Comparison of ENCODE assay signal across 8 cellular contexts in genomic region chr19:56637976-56638555, GRCh38. TPM values are rescaled to one million over a fixed set of nuclear protein-coding genes. Genes with fewer than 3 reads are reported as not detected.
A peak's percentile ranks its signal among the peaks of the same experiment; 100 is the strongest.
DNase-seq lines count a peak whose midpoint lies in the region; ATAC-seq and TF ChIP-seq lines count a peak whose summit lies in the region.

No MANE protein-coding gene starts in this region.

- H3K27ac ChIP-seq in brain microvascular endothelial cell (no peak overlapping the region), smooth muscle cell (ENCODE audit: low read depth) (no peak overlapping the region)

- no peaks in the 10 kb centered on the region for H3K9me3 ChIP-seq in smooth muscle cell (replicated peaks; ENCODE audit: low read depth)

- no peak for ATAC-seq in HG03442 (IDR thresholded peaks at IDR 0.05; ENCODE audit: unreplicated experiment)

- no peak overlapping the region for H3K9ac ChIP-seq in smooth muscle cell (ENCODE audit: low read depth)

- H2AFZ ChIP-seq in smooth muscle cell (ENCODE audit: low read depth): no peak overlapping the region

- H3K4me2 ChIP-seq in smooth muscle cell: no peak overlapping the region

- WGBS in smooth muscle cell (ENCODE audit: low lambda C conversion rate): 44% methylated on average over 21 of the region's 21 CpGs

- H3K4me3 ChIP-seq in brain microvascular endothelial cell (ENCODE audit: low read depth, low read length) (no peak overlapping the region), smooth muscle cell (no peak overlapping the region)

- H3K36me3 ChIP-seq in brain microvascular endothelial cell (replicated peaks) (no peaks in the 10 kb centered on the region), smooth muscle cell (ENCODE audit: low read depth) (no peaks in the 10 kb centered on the region)

- no peaks in the 10 kb centered on the region for H3K27me3 ChIP-seq in brain microvascular endothelial cell (replicated peaks)
- no peaks in the 10 kb centered on the region for H3K27me3 ChIP-seq in smooth muscle cell (ENCODE audit: low read depth)

- H3K79me2 ChIP-seq in smooth muscle cell (ENCODE audit: low read depth): no peaks in the 10 kb centered on the region

- H4K20me1 ChIP-seq in smooth muscle cell (ENCODE audit: low read depth): no peaks in the 10 kb centered on the region

- DNase-seq in GM04503 (ENCODE audit: low read depth) (peak; percentile 4), NOMO-1 (lab: John Stamatoyannopoulos, UW; ENCODE audit: unreplicated experiment in 2 of 2) (peak; percentile 47 to 51), brain microvascular endothelial cell (peak; percentile 83), inferior parietal cortex (ENCODE audit: extremely low spot score) (peak; percentile 65), smooth muscle cell (lab: John Stamatoyannopoulos, UW; ENCODE audit: unreplicated experiment) (no peak), NCI-H510A (lab: John Stamatoyannopoulos, UW) (no peak)
- peak; percentile 28 to 53 for DNase-seq in stimulated activated CD4-positive, alpha-beta T cell treated with anti-CD3 and anti-CD28 coated beads, Interleukin-2, amount 100 ng/mL, for 24 hours

- no peaks in the 10 kb centered on the region for H3K4me1 ChIP-seq in smooth muscle cell (ENCODE audit: low read depth)

- TF ChIP-seq CTCF in brain microvascular endothelial cell (IDR thresholded peaks at IDR 0.05; ENCODE audit: low read depth, low read length, missing control alignments) (no peak), smooth muscle cell (IDR thresholded peaks at IDR 0.05; ENCODE audit: borderline replicate concordance, insufficient read depth, poor library complexity, severe bottlenecking) (no peak)

- in situ Hi-C loops in brain microvascular endothelial cell (cut with HindIII; ENCODE audit: low pct_ligation_motif_present, low sequenced_read_pairs): no loop called here

- H3F3A ChIP-seq in smooth muscle cell (ENCODE audit: low read depth): no peaks in the 10 kb centered on the region

RNA-seq across cellular contexts. Expression of gene SMIM17, which starts 4.9 kb away (rescaled TPM):
- total RNA-seq in smooth muscle cell: 0.63 and 1.7 TPM in 2 replicates
- polyA plus RNA-seq in smooth muscle cell: 0.56 and 0.94 TPM in 2 replicates

RNA-seq across cellular contexts. Expression of gene ZNF835, which starts 33.5 kb away (rescaled TPM):
- total RNA-seq in smooth muscle cell: not detected in 2 replicates
- not detected in 2 replicates for polyA plus RNA-seq in smooth muscle cell

RNA-seq across cellular contexts. Expression of gene ZNF71, which starts 43.0 kb away (rescaled TPM):
- total RNA-seq in smooth muscle cell: 5.9 and 10.1 TPM in 2 replicates
- polyA plus RNA-seq in smooth muscle cell: 11.2 and 11.6 TPM in 2 replicates

Comparison
In these comparisons a context has a peak if more than half of its experiments do, and no peak if none do; other contexts are left out.
1. DNase-seq: peak in GM04503 (single experiment), NOMO-1 (2 of 2), brain microvascular endothelial cell (single experiment), inferior parietal cortex (single experiment) and stimulated activated CD4-positive, alpha-beta T cell treated with anti-CD3 and anti-CD28 coated beads, Interleukin-2, amount 100 ng/mL, for 24 hours (2 of 2); none in smooth muscle cell (single experiment) and NCI-H510A (single experiment).